ENCODE assay signal across 32 cellular contexts in genomic region chr5:75152861-75153260, GRCh38.
DNase-seq lines count a peak whose midpoint lies in the region; ATAC-seq and TF ChIP-seq lines count a peak whose summit lies in the region.
"Had no signal": no experiment of that assay in that cellular context is flagged by ENCODE, and none has a peak within 500 bp of the region (broad histone marks: within the 10 kb centered on the region; RNA-seq: fewer than 3 reads in every experiment).

No MANE protein-coding gene starts in this region.

- no peak for ATAC-seq in SK-N-SH treated with all-trans-retinoic acid at 6 μM for 48 hours
- ATAC-seq: activated naive CD4-positive, alpha-beta T cell treated with anti-CD3 and anti-CD28 coated beads, Interleukin-2, amount 50 U/mL, for 72 hours; left lobe of liver; sciatic nerve; stimulated activated naive CD8-positive, alpha-beta T cell treated with anti-CD3 and anti-CD28 coated beads, Interleukin-15, amount 100 ng/mL, for 72 hours; WTC11 had no signal

- H3K27me3 ChIP-seq in SK-N-SH (ENCODE audit: insufficient read depth) (no peaks in the 10 kb centered on the region), mammary epithelial cell (ENCODE audit: insufficient read depth, low read length) (no peaks in the 10 kb centered on the region), hepatocyte (no peaks in the 10 kb centered on the region), stomach (no peaks in the 10 kb centered on the region), brain microvascular endothelial cell (replicated peaks) (no peaks in the 10 kb centered on the region)
- H3K27me3 ChIP-seq: uterus had no signal

- DNase-seq in SK-N-SH (no peak), mammary epithelial cell (peak; percentile 76), hepatocyte (ENCODE audit: low spot score) (peak; percentile 10), stomach (peak; percentile 35), brain microvascular endothelial cell (no peak), activated gamma-delta T cell (lab: John Stamatoyannopoulos, UW) (no peak), amniotic stem cell (lab: John Stamatoyannopoulos, UW) (no peak)
- DNase-seq: 8988T; activated CD4-positive, alpha-beta T cell treated with anti-CD3 and anti-CD28 coated beads, Interleukin-2, amount 10 ng/mL, durations not matched to agents 24 days and 14 days; anterior cingulate cortex; effector CD8-positive, alpha-beta T cell; erythroblast; foreskin fibroblast; HCEC 1CT; hippocampal formation; mesenchymal stem cell; NCI-H1417; NCI-H2107; NCI-H446; NCI-H774; posterior cingulate gyrus; RPMI8226; stimulated activated CD4-positive, alpha-beta T cell treated with anti-CD3 and anti-CD28 coated beads, Interleukin-12 subunit alpha, Interleukin-12 subunit beta, amount 100 ng/mL, for 4 hours; stimulated activated CD4-positive, alpha-beta T cell treated with anti-CD3 and anti-CD28 coated beads, Interleukin-2, amount 100 ng/mL, for 48 hours; stimulated activated naive CD8-positive, alpha-beta T cell treated with anti-CD3 and anti-CD28 coated beads, Interleukin-15, amount 100 ng/mL, for 72 hours; uterus had no signal

- H3K9me2 ChIP-seq in SK-N-SH = no peaks in the 10 kb centered on the region
- H3K9me2 ChIP-seq in hepatocyte (replicated peaks; ENCODE audit: insufficient read depth) = no peaks in the 10 kb centered on the region

- in situ Hi-C loops in mammary epithelial cell (cut with MboI; ENCODE audit: low sequenced_read_pairs in 2 of 2) (no loop called here), brain microvascular endothelial cell (cut with HindIII; ENCODE audit: low pct_ligation_motif_present, low sequenced_read_pairs) (no loop called here)

- POLR2A ChIA-PET in SK-N-SH (lab: Yijun Ruan, JAX) = no interaction called here

- TF ChIP-seq RAD21 in SK-N-SH (IDR thresholded peaks at IDR 0.05; ENCODE audit: low read length) = no peak

- no peak for TF ChIP-seq POLR2A in stomach (IDR thresholded peaks at IDR 0.05)

- H3K9me3 ChIP-seq in SK-N-SH (no peaks in the 10 kb centered on the region), mammary epithelial cell (replicated peaks; ENCODE audit: insufficient read depth, low read length) (no peaks in the 10 kb centered on the region), hepatocyte (ENCODE audit: low read depth) (no peaks in the 10 kb centered on the region), stomach (no peaks in the 10 kb centered on the region)
- H3K9me3 ChIP-seq: uterus had no signal

- H3K79me2 ChIP-seq in SK-N-SH (ENCODE audit: insufficient read depth) (no peaks in the 10 kb centered on the region), mammary epithelial cell (ENCODE audit: insufficient read depth, low read length) (no peaks in the 10 kb centered on the region), hepatocyte (no peaks in the 10 kb centered on the region)

- H2AFZ ChIP-seq in SK-N-SH (ENCODE audit: low read depth) = no peak overlapping the region
- peak overlapping the region; percentile 18 for H2AFZ ChIP-seq in mammary epithelial cell (ENCODE audit: low read depth, low read length)
- no peak overlapping the region for H2AFZ ChIP-seq in hepatocyte

- H3K4me2 ChIP-seq in SK-N-SH (no peak overlapping the region), mammary epithelial cell (ENCODE audit: insufficient read depth, low read depth, low read length) (peak overlapping the region; percentile 37), hepatocyte (no peak overlapping the region)

- no peaks in the 10 kb centered on the region for H3K4me1 ChIP-seq in SK-N-SH (ENCODE audit: control insufficient read depth in 1 of 2, insufficient read depth in 2 of 2, low read depth in 1 of 2, low read length in 1 of 2)
- H3K4me1 ChIP-seq in mammary epithelial cell (ENCODE audit: insufficient read depth, low read length) = peaks cover 9% of the 10 kb centered on the region
- no peaks in the 10 kb centered on the region for H3K4me1 ChIP-seq in hepatocyte (ENCODE audit: insufficient read depth)
- H3K4me1 ChIP-seq in stomach = no peaks in the 10 kb centered on the region
- H3K4me1 ChIP-seq: uterus had no signal

- CTCF ChIA-PET in SK-N-SH (lab: Yijun Ruan, JAX) = interaction anchor here (0.6 kb wide), 1 partner anchor 81 kb away, joined by 4 read pairs; no protein-coding TSS in a partner anchor
- CTCF ChIA-PET in mammary epithelial cell (lab: Charles Lee; ENCODE audit: low non-redundant PET) = interaction anchor here (0.7 kb wide), 2 partner anchors 81 to 227 kb away, joined by 4 to 5 read pairs; no protein-coding TSS in a partner anchor

- H3K4me3 ChIP-seq in SK-N-SH (ENCODE audit: low read depth in 2 of 2, low read length in 1 of 2) = no peak overlapping the region
- H3K4me3 ChIP-seq in mammary epithelial cell (replicated peaks in 1 of 3; ENCODE audit: insufficient read depth in 1 of 3, low read depth in 2 of 3, low read length in 3 of 3) = no peak overlapping the region
- no peak overlapping the region for H3K4me3 ChIP-seq in hepatocyte
- H3K4me3 ChIP-seq in stomach = no peak overlapping the region
- no peak overlapping the region for H3K4me3 ChIP-seq in brain microvascular endothelial cell (ENCODE audit: low read depth, low read length)
- H3K4me3 ChIP-seq: coronary artery, uterus had no signal

- H3K27ac ChIP-seq in SK-N-SH (ENCODE audit: low read depth in 2 of 2, low read length in 1 of 2) (no peak overlapping the region), mammary epithelial cell (ENCODE audit: insufficient read depth, low read depth, low read length) (no peak overlapping the region), hepatocyte (no peak overlapping the region), stomach (no peak overlapping the region), brain microvascular endothelial cell (no peak overlapping the region)
- H3K27ac ChIP-seq: coronary artery, uterus had no signal

- no peak for TF ChIP-seq CTCF in SK-N-SH (IDR thresholded peaks at IDR 0.05)
- no peak for TF ChIP-seq CTCF in mammary epithelial cell (conservative IDR thresholded peaks at IDR 0.05 in 1 of 2, IDR thresholded peaks at IDR 0.05 in 1 of 2; ENCODE audit: extremely low read depth in 1 of 2, insufficient read depth in 1 of 2, low read depth in 1 of 2, low read length in 2 of 2)
- TF ChIP-seq CTCF in hepatocyte (IDR thresholded peaks at IDR 0.05; ENCODE audit: poor library complexity) = no peak
- TF ChIP-seq CTCF in stomach (IDR thresholded peaks at IDR 0.05) = no peak
- TF ChIP-seq CTCF in brain microvascular endothelial cell (IDR thresholded peaks at IDR 0.05; ENCODE audit: low read depth, low read length, missing control alignments) = no peak

- TF ChIP-seq EP300 in SK-N-SH (IDR thresholded peaks at IDR 0.05; ENCODE audit: borderline replicate concordance in 1 of 2, low read depth in 1 of 2, low read length in 1 of 2) = no peak
- no peak for TF ChIP-seq EP300 in stomach (IDR thresholded peaks at IDR 0.05)

- H3K36me3 ChIP-seq in SK-N-SH (replicated peaks in 1 of 2; ENCODE audit: control insufficient read depth in 1 of 2, insufficient read depth in 2 of 2, low read length in 1 of 2) = no peaks in the 10 kb centered on the region
- H3K36me3 ChIP-seq in mammary epithelial cell (ENCODE audit: insufficient read depth, low read length) = peaks cover 2% of the 10 kb centered on the region
- no peaks in the 10 kb centered on the region for H3K36me3 ChIP-seq in hepatocyte (replicated peaks; ENCODE audit: insufficient read depth, low read depth)
- no peaks in the 10 kb centered on the region for H3K36me3 ChIP-seq in stomach
- no peaks in the 10 kb centered on the region for H3K36me3 ChIP-seq in brain microvascular endothelial cell (replicated peaks)
- H3K36me3 ChIP-seq: uterus had no signal

- BruUV-seq in mammary epithelial cell (replicated peaks; lab: Mats Ljungman, UMichigan) = no TSS peak

- H3K9ac ChIP-seq in SK-N-SH = no peak overlapping the region
- no peak overlapping the region for H3K9ac ChIP-seq in mammary epithelial cell (ENCODE audit: insufficient read depth, low read length)

- no peaks in the 10 kb centered on the region for H3F3A ChIP-seq in SK-N-SH (replicated peaks; ENCODE audit: insufficient read depth)

- intact Hi-C loops in mammary epithelial cell (cut with micrococcal nuclease) (no loop called here), stomach (cut with DNase I; ENCODE audit: low total_unique reads) (no loop called here)

- H4K20me1 ChIP-seq in SK-N-SH (ENCODE audit: insufficient read depth) (no peaks in the 10 kb centered on the region), mammary epithelial cell (ENCODE audit: insufficient read depth, low read length) (no peaks in the 10 kb centered on the region), hepatocyte (ENCODE audit: insufficient read depth, poor library complexity, severe bottlenecking) (no peaks in the 10 kb centered on the region)

- dilution Hi-C loops in mammary epithelial cell (cut with HindIII; ENCODE audit: low sequenced_read_pairs) = no loop called here

TF ChIP-seq in SK-N-SH treated with all-trans-retinoic acid at 6 μM for 48 hours, 23 proteins besides CTCF, POLR2A, EP300 and RAD21:
- TF ChIP-seq ISL1 (CRISPR knock-in tag; IDR thresholded peaks at IDR 0.05) (peak; percentile 11; the same call in 1 of the 2 replicates), ARNTL (CRISPR knock-in tag; IDR thresholded peaks at IDR 0.05; ENCODE audit: borderline replicate concordance, low read depth) (no peak), TOX (CRISPR knock-in tag; IDR thresholded peaks at IDR 0.05; ENCODE audit: borderline replicate concordance) (no peak), ZNF8 (CRISPR knock-in tag; IDR thresholded peaks at IDR 0.05) (no peak)
TF ChIP-seq in SK-N-SH treated with all-trans-retinoic acid at 6 μM for 48 hours: peak in this region for 1.

TF ChIP-seq in SK-N-SH, 30 proteins besides CTCF, POLR2A, EP300 and RAD21 (continues in another document):
- TF ChIP-seq MAX (IDR thresholded peaks at IDR 0.05; ENCODE audit: low read depth) = no peak

Comparison
In these comparisons a context has a peak if more than half of its experiments do, and no peak if none do; other contexts are left out.
1. DNase-seq: peak in mammary epithelial cell (single experiment), hepatocyte (single experiment) and stomach (single experiment); none in SK-N-SH (single experiment), brain microvascular endothelial cell (single experiment), activated gamma-delta T cell (single experiment) and amniotic stem cell (single experiment).